ENCODE assay signal across 13 cellular contexts in genomic region chr9:95746408-95747165, GRCh38.
A peak's percentile ranks its signal among the peaks of the same experiment; 100 is the strongest.
DNase-seq lines count a peak whose midpoint lies in the region; ATAC-seq lines count a peak whose summit lies in the region.
"Had no signal": no experiment of that assay in that cellular context is flagged by ENCODE, and none has a peak within 500 bp of the region (broad histone marks: within the 10 kb centered on the region; RNA-seq: fewer than 3 reads in every experiment).

No MANE protein-coding gene starts in this region.

- peak; percentile 3 to 16 for DNase-seq in NCI-H526 (lab: John Stamatoyannopoulos, UW)
- DNase-seq in NCI-H526 treated with DMSO at 0.1 percent for 48 hours (lab: John Stamatoyannopoulos, UW), result no peak
- DNase-seq in COLO829 (ENCODE audit: low spot score), result peak; percentile 76
- peak; percentile 71 for DNase-seq in SW480 (ENCODE audit: low spot score)
- DNase-seq in retina, result peak; percentile 83
- no peak for DNase-seq in 8988T
- DNase-seq: ACHN; Calu3; CD4-positive, CD25-positive, alpha-beta regulatory T cell; DMS 273 treated with DMSO at 0.1 percent for 48 hours; GM23248; H7 had no signal

- ATAC-seq in GM21576 (IDR thresholded peaks at IDR 0.05; ENCODE audit: unreplicated experiment), result no peak

Comparison
In these comparisons a context has a peak if more than half of its experiments do, and no peak if none do; other contexts are left out.
1. DNase-seq: peak in NCI-H526 (2 of 2), COLO829 (single experiment), SW480 (single experiment) and retina (single experiment); none in NCI-H526 treated with DMSO at 0.1 percent for 48 hours (single experiment) and 8988T (single experiment).